In the genomic region with DNA sequence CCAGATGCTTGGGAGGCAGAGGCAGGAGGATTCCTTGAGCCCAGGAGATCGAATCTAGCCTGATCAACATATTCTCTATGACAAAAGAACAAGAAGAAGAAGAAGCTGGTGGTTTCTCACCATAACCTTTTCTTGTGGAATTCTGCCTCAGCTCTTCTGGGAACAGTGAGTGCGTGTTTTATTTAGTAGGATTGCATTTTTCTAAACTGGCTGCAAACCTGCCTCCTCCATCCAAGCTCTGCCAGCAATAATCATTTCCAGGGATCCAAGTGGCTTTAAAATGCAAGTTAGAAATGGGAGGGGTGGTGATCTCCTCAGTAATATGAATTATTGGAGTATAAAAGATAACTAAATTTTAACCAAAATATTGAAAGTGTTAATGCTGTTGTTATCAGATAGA, we compare ENCODE assay signal across 1 cellular context.
TF ChIP-seq lines count a peak whose summit lies in the region.

No MANE protein-coding gene starts in this region.

TF ChIP-seq in HCT116, 20 proteins besides CTCF, POLR2A, EP300 and RAD21 (continued from another document):
- TF ChIP-seq YY1 (IDR thresholded peaks at IDR 0.05; ENCODE audit: extremely low read depth, insufficient replicate concordance, low read depth, low read length) (no peak), CBX3 (IDR thresholded peaks at IDR 0.05; ENCODE audit: low read depth) (no peak), POLR2AphosphoS5 (IDR thresholded peaks at IDR 0.05; ENCODE audit: low read depth, low read length) (no peak), ZNF274 (IDR thresholded peaks at IDR 0.05; ENCODE audit: low read depth, low read length) (no peak), REST (IDR thresholded peaks at IDR 0.05; ENCODE audit: low read depth) (no peak), ELF1 (IDR thresholded peaks at IDR 0.05; ENCODE audit: borderline replicate concordance, low read depth) (no peak), EZH2 (IDR thresholded peaks at IDR 0.05) (no peak), ZFX (IDR thresholded peaks at IDR 0.05) (no peak)
- TF ChIP-seq, protein P1, sequence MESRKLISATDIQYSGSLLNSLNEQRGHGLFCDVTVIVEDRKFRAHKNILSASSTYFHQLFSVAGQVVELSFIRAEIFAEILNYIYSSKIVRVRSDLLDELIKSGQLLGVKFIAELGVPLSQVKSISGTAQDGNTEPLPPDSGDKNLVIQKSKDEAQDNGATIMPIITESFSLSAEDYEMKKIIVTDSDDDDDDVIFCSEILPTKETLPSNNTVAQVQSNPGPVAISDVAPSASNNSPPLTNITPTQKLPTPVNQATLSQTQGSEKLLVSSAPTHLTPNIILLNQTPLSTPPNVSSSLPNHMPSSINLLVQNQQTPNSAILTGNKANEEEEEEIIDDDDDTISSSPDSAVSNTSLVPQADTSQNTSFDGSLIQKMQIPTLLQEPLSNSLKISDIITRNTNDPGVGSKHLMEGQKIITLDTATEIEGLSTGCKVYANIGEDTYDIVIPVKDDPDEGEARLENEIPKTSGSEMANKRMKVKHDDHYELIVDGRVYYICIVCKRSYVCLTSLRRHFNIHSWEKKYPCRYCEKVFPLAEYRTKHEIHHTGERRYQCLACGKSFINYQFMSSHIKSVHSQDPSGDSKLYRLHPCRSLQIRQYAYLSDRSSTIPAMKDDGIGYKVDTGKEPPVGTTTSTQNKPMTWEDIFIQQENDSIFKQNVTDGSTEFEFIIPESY (IDR thresholded peaks at IDR 0.05; ENCODE audit: extremely low read depth, insufficient replicate concordance, low read length): no peak
